ENCODE assay signal across 8 cellular contexts in genomic region chr11:107689317-107690202, GRCh38.
DNase-seq lines count a peak whose midpoint lies in the region; ATAC-seq and TF ChIP-seq lines count a peak whose summit lies in the region.

No MANE protein-coding gene starts in this region.

- POLR2A ChIA-PET in HEK293T (lab: Yijun Ruan, JAX), result interaction anchor here (1.4 kb wide), 1 partner anchor 124 kb away, joined by 4 read pairs; the partner anchor contains the start of gene ALKBH8

- H3K27me3 Mint-ChIP-seq in T-helper 2 cell treated with Interferon-gamma antibody and Interleukin-4, amounts not matched to agents 5 μg/mL and 100 μg/mL, for 36 hours (ENCODE audit: low read depth), result peaks cover 18% of the 10 kb centered on the region

- in situ Hi-C loops in astrocyte of the cerebellum (cut with HindIII; ENCODE audit: low sequenced_read_pairs), result no loop called here

- H3K36me3 Mint-ChIP-seq in T-helper 2 cell treated with Interferon-gamma antibody and Interleukin-4, amounts not matched to agents 5 μg/mL and 100 μg/mL, for 36 hours (ENCODE audit: low read depth), result no peaks in the 10 kb centered on the region

- H3K27ac Mint-ChIP-seq in T-helper 2 cell treated with Interferon-gamma antibody and Interleukin-4, amounts not matched to agents 5 μg/mL and 100 μg/mL, for 36 hours, result no peak overlapping the region

- H3K9me3 Mint-ChIP-seq in T-helper 2 cell treated with Interferon-gamma antibody and Interleukin-4, amounts not matched to agents 5 μg/mL and 100 μg/mL, for 36 hours, result no peaks in the 10 kb centered on the region

- DNase-seq in DMS79 treated with DMSO at 0.1 percent for 48 hours (lab: John Stamatoyannopoulos, UW) (peak; percentile 70), HEK293T (ENCODE audit: extremely low spot score) (peak; percentile 67), NCI-H146 (lab: John Stamatoyannopoulos, UW) (peak; percentile 49), astrocyte of the cerebellum (ENCODE audit: low read depth) (no peak), hippocampal formation (lab: John Stamatoyannopoulos, UW) (peak; percentile 55 to 62), smooth muscle cell of the brain vasculature (ENCODE audit: low read depth, low spot score) (peak; percentile 32)
- peak; percentile 41 for DNase-seq in T-helper 2 cell treated with Interferon-gamma antibody and Interleukin-4, amounts not matched to agents 5 μg/mL and 100 μg/mL, for 36 hours (ENCODE audit: low spot score)

- H3K4me1 Mint-ChIP-seq in T-helper 2 cell treated with Interferon-gamma antibody and Interleukin-4, amounts not matched to agents 5 μg/mL and 100 μg/mL, for 36 hours (ENCODE audit: low read depth), result no peaks in the 10 kb centered on the region

- peak; percentile 67 for TF ChIP-seq CTCF in astrocyte of the cerebellum (IDR thresholded peaks at IDR 0.05; ENCODE audit: low read depth, low read length, missing control alignments)

- no peak overlapping the region for H3K4me3 ChIP-seq in astrocyte of the cerebellum (ENCODE audit: low read depth, low read length)

- ATAC-seq in GM18517 (IDR thresholded peaks at IDR 0.05; ENCODE audit: unreplicated experiment), result no peak

- no peak overlapping the region for H3K4me3 Mint-ChIP-seq in T-helper 2 cell treated with Interferon-gamma antibody and Interleukin-4, amounts not matched to agents 5 μg/mL and 100 μg/mL, for 36 hours

- CTCF ChIA-PET in HEK293T (lab: Yijun Ruan, JAX), result interaction anchor here (0.6 to 3.4 kb wide), 20 partner anchors 10 to 208 kb away, joined by 3 to 40 read pairs (median 3); partner anchors contain the start of gene ALKBH8

TF ChIP-seq in HEK293T, 16 proteins besides CTCF, POLR2A, EP300 and RAD21:
- TF ChIP-seq FOXK2 (IDR thresholded peaks at IDR 0.05) (no peak), ARNT (IDR thresholded peaks at IDR 0.05) (no peak), NFRKB (IDR thresholded peaks at IDR 0.05) (no peak), L3MBTL2 (conservative IDR thresholded peaks at IDR 0.05) (no peak), ELF4 (IDR thresholded peaks at IDR 0.05) (no peak), SUZ12 (IDR thresholded peaks at IDR 0.05) (no peak), TARDBP (IDR thresholded peaks at IDR 0.05) (no peak), ZNF384 (IDR thresholded peaks at IDR 0.05) (no peak)
- TF ChIP-seq, protein P1, sequence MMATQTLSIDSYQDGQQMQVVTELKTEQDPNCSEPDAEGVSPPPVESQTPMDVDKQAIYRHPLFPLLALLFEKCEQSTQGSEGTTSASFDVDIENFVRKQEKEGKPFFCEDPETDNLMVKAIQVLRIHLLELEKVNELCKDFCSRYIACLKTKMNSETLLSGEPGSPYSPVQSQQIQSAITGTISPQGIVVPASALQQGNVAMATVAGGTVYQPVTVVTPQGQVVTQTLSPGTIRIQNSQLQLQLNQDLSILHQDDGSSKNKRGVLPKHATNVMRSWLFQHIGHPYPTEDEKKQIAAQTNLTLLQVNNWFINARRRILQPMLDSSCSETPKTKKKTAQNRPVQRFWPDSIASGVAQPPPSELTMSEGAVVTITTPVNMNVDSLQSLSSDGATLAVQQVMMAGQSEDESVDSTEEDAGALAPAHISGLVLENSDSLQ (IDR thresholded peaks at IDR 0.05), result no peak
TF ChIP-seq in HEK293T: peak in this region for 0.
